ENCODE assay signal across 14 cellular contexts in the genomic region with DNA sequence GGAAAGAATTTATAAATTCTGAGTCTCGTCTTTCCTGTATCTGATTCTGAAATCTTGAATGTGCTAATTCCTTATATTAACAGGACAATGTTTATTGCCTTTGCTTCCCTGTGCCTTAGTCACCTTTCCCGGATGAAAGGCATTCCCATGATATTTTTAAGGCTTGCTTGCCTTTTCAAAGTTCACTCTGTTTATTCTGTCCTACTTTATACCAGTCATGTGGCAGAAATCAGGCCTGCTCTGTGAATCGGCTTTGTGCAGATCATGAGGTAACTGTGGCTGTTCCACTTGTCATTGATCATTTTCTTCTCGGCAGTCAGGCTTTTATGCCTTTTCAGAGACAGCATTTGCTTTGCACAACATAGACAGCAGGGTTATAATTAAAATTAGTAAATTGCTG. TPM values are rescaled to one million over a fixed set of nuclear protein-coding genes. Genes with fewer than 3 reads are reported as not detected.
A peak's percentile ranks its signal among the peaks of the same experiment; 100 is the strongest.
DNase-seq lines count a peak whose midpoint lies in the region; ATAC-seq and TF ChIP-seq lines count a peak whose summit lies in the region.
"Had no signal": no experiment of that assay in that cellular context is flagged by ENCODE, and none has a peak within 500 bp of the region (broad histone marks: within the 10 kb centered on the region; RNA-seq: fewer than 3 reads in every experiment).

No MANE protein-coding gene starts in this region.

- H3K27ac ChIP-seq in adrenal gland (peak overlapping the region in 4 of 5 donors; percentile 2 to 45 (median 34)), heart left ventricle (peak overlapping the region in 9 of 12 donors; percentile 1 to 45 (median 17)), endodermal cell (ENCODE audit: low read depth, low read length) (no peak overlapping the region)

- TF ChIP-seq POLR2A in adrenal gland (IDR thresholded peaks at IDR 0.05) (no peak), heart left ventricle (IDR thresholded peaks at IDR 0.05) (no peak)

- no peak overlapping the region for H3K9ac ChIP-seq in endodermal cell (ENCODE audit: extremely low read depth, low read length, poor library complexity, severe bottlenecking)

- ATAC-seq in heart left ventricle, result peak in 2 of 4 donors; percentile 17 to 42
- ATAC-seq in stimulated activated naive CD8-positive, alpha-beta T cell treated with anti-CD3 and anti-CD28 coated beads, Interleukin-15, amount 100 ng/mL, for 72 hours, result no peak

- H3K9me3 Mint-ChIP-seq in stimulated activated naive CD8-positive, alpha-beta T cell treated with anti-CD3 and anti-CD28 coated beads, Interleukin-15, amount 100 ng/mL, for 72 hours, result no peaks in the 10 kb centered on the region
- no peaks in the 10 kb centered on the region for H3K9me3 Mint-ChIP-seq in endodermal cell
- H3K9me3 Mint-ChIP-seq: activated naive CD4-positive, alpha-beta T cell treated with anti-CD3 and anti-CD28 coated beads, Interleukin-2, amount 10 ng/mL, durations not matched to agents 7 days and 5 days had no signal

- H3K27me3 ChIP-seq in adrenal gland (no peaks in the 10 kb centered on the region), heart left ventricle (no peaks in the 10 kb centered on the region), endodermal cell (ENCODE audit: control insufficient read depth, insufficient read depth, low read length, poor library complexity, severe bottlenecking) (no peaks in the 10 kb centered on the region)

- intact Hi-C loops in adrenal gland (cut with DNase I) (no loop called here), heart left ventricle (cut with DNase I) (loop anchor here in 5 of 10 donors (5.0 to 10.0 kb wide), 5 partner anchors 34 to 349 kb away; a partner anchor contains a TSS)

- H3K27ac Mint-ChIP-seq in stimulated activated naive CD8-positive, alpha-beta T cell treated with anti-CD3 and anti-CD28 coated beads, Interleukin-15, amount 100 ng/mL, for 72 hours, result no peak overlapping the region
- no peak overlapping the region for H3K27ac Mint-ChIP-seq in endodermal cell
- H3K27ac Mint-ChIP-seq: activated naive CD4-positive, alpha-beta T cell treated with anti-CD3 and anti-CD28 coated beads, Interleukin-2, amount 10 ng/mL, durations not matched to agents 7 days and 5 days had no signal

- H3K9me3 ChIP-seq in adrenal gland (replicated peaks in 1 of 3) (no peaks in the 10 kb centered on the region), heart left ventricle (no peaks in the 10 kb centered on the region), endodermal cell (ENCODE audit: control insufficient read depth, low read length) (no peaks in the 10 kb centered on the region)

- H3K4me3 ChIP-seq in adrenal gland (no peak overlapping the region), heart left ventricle (no peak overlapping the region), endodermal cell (ENCODE audit: low read length) (no peak overlapping the region)

- H3K4me3 Mint-ChIP-seq in stimulated activated naive CD8-positive, alpha-beta T cell treated with anti-CD3 and anti-CD28 coated beads, Interleukin-15, amount 100 ng/mL, for 72 hours, result no peak overlapping the region
- H3K4me3 Mint-ChIP-seq in endodermal cell, result no peak overlapping the region
- H3K4me3 Mint-ChIP-seq: activated naive CD4-positive, alpha-beta T cell treated with anti-CD3 and anti-CD28 coated beads, Interleukin-2, amount 10 ng/mL, durations not matched to agents 7 days and 5 days had no signal

- no peaks in the 10 kb centered on the region for H3K27me3 Mint-ChIP-seq in stimulated activated naive CD8-positive, alpha-beta T cell treated with anti-CD3 and anti-CD28 coated beads, Interleukin-15, amount 100 ng/mL, for 72 hours
- no peaks in the 10 kb centered on the region for H3K27me3 Mint-ChIP-seq in endodermal cell (ENCODE audit: insufficient read depth)
- H3K27me3 Mint-ChIP-seq: activated naive CD4-positive, alpha-beta T cell treated with anti-CD3 and anti-CD28 coated beads, Interleukin-2, amount 10 ng/mL, durations not matched to agents 7 days and 5 days had no signal

- WGBS in adrenal gland, 4 donors, result 36 to 46% (median 44%) methylated on average over 4 of the region's 4 CpGs
- WGBS in heart left ventricle, 4 donors, result 54 to 58% (median 55%) methylated on average over 4 of the region's 4 CpGs
- 94 to 96% methylated on average over 3 to 4 of the region's 4 CpGs for WGBS in endodermal cell (ENCODE audit: insufficient coverage in 1 of 2, insufficient read length in 1 of 2), 2 experiments

- peaks cover 6% of the 10 kb centered on the region for H3K4me1 Mint-ChIP-seq in stimulated activated naive CD8-positive, alpha-beta T cell treated with anti-CD3 and anti-CD28 coated beads, Interleukin-15, amount 100 ng/mL, for 72 hours
- H3K4me1 Mint-ChIP-seq in endodermal cell, result peaks cover 9% of the 10 kb centered on the region
- H3K4me1 Mint-ChIP-seq: activated naive CD4-positive, alpha-beta T cell treated with anti-CD3 and anti-CD28 coated beads, Interleukin-2, amount 10 ng/mL, durations not matched to agents 7 days and 5 days had no signal

- H3K36me3 ChIP-seq in adrenal gland (replicated peaks in 1 of 2) (peaks cover 0 to under 1% of the 10 kb centered on the region in 2 donors), heart left ventricle (peaks cover 0 to 54% (median 25%) of the 10 kb centered on the region in 9 donors), endodermal cell (ENCODE audit: control insufficient read depth, insufficient read depth, low read length) (peaks cover 43% of the 10 kb centered on the region)

- peaks cover 17% of the 10 kb centered on the region for H3K36me3 Mint-ChIP-seq in endodermal cell (ENCODE audit: low read depth)

- no peak for TF ChIP-seq CTCF in adrenal gland (IDR thresholded peaks at IDR 0.05)
- no peak for TF ChIP-seq CTCF in heart left ventricle (IDR thresholded peaks at IDR 0.05)
- TF ChIP-seq CTCF in endodermal cell (conservative IDR thresholded peaks at IDR 0.05), result no peak

- H3K4me1 ChIP-seq in adrenal gland (replicated peaks in 1 of 2) (peaks cover 0 to 28% of the 10 kb centered on the region in 2 donors), heart left ventricle (peaks cover 6 to 63% (median 34%) of the 10 kb centered on the region in 12 donors), endodermal cell (ENCODE audit: control insufficient read depth, insufficient read depth, low read length) (no peaks in the 10 kb centered on the region)

- peak; percentile 35 for DNase-seq in COLO829 (ENCODE audit: low spot score)
- peak in 6 of 7 donors; percentile 24 to 71 (median 51) for DNase-seq in adrenal gland
- DNase-seq in heart left ventricle, result no peak
- peak; percentile 95 for DNase-seq in pons (ENCODE audit: low spot score)
- DNase-seq in NCI-H748 (lab: John Stamatoyannopoulos, UW; ENCODE audit: unreplicated experiment), result no peak
- DNase-seq in stimulated activated naive CD8-positive, alpha-beta T cell treated with anti-CD3 and anti-CD28 coated beads, Interleukin-15, amount 100 ng/mL, for 72 hours, result no peak
- DNase-seq in endodermal cell, result no peak
- no peak for DNase-seq in activated naive CD4-positive, alpha-beta T cell (lab: John Stamatoyannopoulos, UW)
- DNase-seq: activated CD4-positive, alpha-beta T cell treated with anti-CD3 and anti-CD28 coated beads, Interleukin-2, amount 50 U/mL, for 1 hour; activated naive CD4-positive, alpha-beta T cell treated with anti-CD3 and anti-CD28 coated beads, Interleukin-2, amount 10 ng/mL, durations not matched to agents 7 days and 5 days; DND-41; MV-4-11; stimulated activated CD4-positive, alpha-beta T cell treated with anti-CD3 and anti-CD28 coated beads, Interleukin-4, amount 100 ng/mL, for 4 hours; SW 1271 had no signal

RNA-seq across cellular contexts. Expression of a gene that starts 28.8 kb away (rescaled TPM):
- total RNA-seq in adrenal gland, result under 1 TPM in 6 of 8 donors, not detected in 2; 0.25 to 0.74 (median 0.27) TPM
- under 1 TPM in 2 of 3 donors, not detected in 1; 0.20 to 0.27 TPM for polyA plus RNA-seq in adrenal gland
- total RNA-seq in heart left ventricle, result under 1 TPM in 4 of 9 donors, not detected in 5; 0.16 to 0.48 (median 0.26) TPM
- under 1 TPM in 1 of 2 donors, not detected in 1; 0.03 TPM for polyA plus RNA-seq in heart left ventricle
- total RNA-seq in endodermal cell, result under 1 TPM in 1 of 2 donors, not detected in 1; 0.70 TPM
- polyA plus RNA-seq in endodermal cell (2013, experiment 1 of 2), result not detected
- 0.41 TPM for polyA plus RNA-seq in endodermal cell (2013, experiment 2 of 2)

RNA-seq across cellular contexts. Expression of a gene that starts 32.0 kb away (rescaled TPM):
- total RNA-seq in adrenal gland (10 to 100 TPM; 45.3 to 82.9 (median 75.2) TPM), heart left ventricle (10 to 100 TPM; 42.8 to 87.4 (median 69.3) TPM), endodermal cell (10 to 100 TPM; 33.2 to 33.6 TPM)
- polyA plus RNA-seq in adrenal gland (10 to 100 TPM; 60.7 to 89.1 (median 65.7) TPM), heart left ventricle (10 to 100 TPM; 24.8 to 30.5 TPM)
- polyA plus RNA-seq in endodermal cell (2013, experiment 1 of 2), result 27.2 TPM
- polyA plus RNA-seq in endodermal cell (2013, experiment 2 of 2), result 25.0 TPM

Comparison
In these comparisons a context has a peak if more than half of its experiments do, and no peak if none do; other contexts are left out.
1. DNase-seq: peak in COLO829 (single experiment), adrenal gland (6 of 7) and pons (single experiment); none in heart left ventricle (0 of 5), NCI-H748 (single experiment), stimulated activated naive CD8-positive, alpha-beta T cell treated with anti-CD3 and anti-CD28 coated beads, Interleukin-15, amount 100 ng/mL, for 72 hours (0 of 2), endodermal cell (single experiment) and activated naive CD4-positive, alpha-beta T cell (0 of 4).